In genomic region chr11:65477271-65478029, GRCh38 we compare ENCODE assay signal across 8 cellular contexts. TPM values are rescaled to one million over a fixed set of nuclear protein-coding genes. Genes with fewer than 3 reads are reported as not detected.
DNase-seq lines count a peak whose midpoint lies in the region; ATAC-seq and TF ChIP-seq lines count a peak whose summit lies in the region.

No MANE protein-coding gene starts in this region.

- peak; percentile 85 for DNase-seq in AG09319 (ENCODE audit: extremely low read depth, low read depth)
- peak; percentile 90 to 95 for DNase-seq in NCI-H446 (lab: John Stamatoyannopoulos, UW)
- peak; percentile 90 for DNase-seq in activated CD4-positive, CD25-positive, alpha-beta regulatory T cell treated with anti-CD3 and anti-CD28 coated beads, Interleukin-2, amount 50 U/mL, for 72 hours
- DNase-seq in cerebellar cortex (ENCODE audit: low spot score) = peak; percentile 96
- no peak for DNase-seq in kidney epithelial cell (ENCODE audit: low read depth)
- DNase-seq in stimulated activated CD4-positive, alpha-beta T cell treated with anti-CD3 and anti-CD28 coated beads, Interleukin-1b, Interleukin-23, amount 100 ng/mL, for 1 hour (ENCODE audit: low read depth in 2 of 2) = peak; percentile 73 to 87

- peak overlapping the region; percentile 93 for H3K4me3 ChIP-seq in kidney epithelial cell (ENCODE audit: low read depth, low read length)

- H3K27me3 ChIP-seq in kidney epithelial cell (ENCODE audit: control insufficient read depth, insufficient read depth, low read length) = no peaks in the 10 kb centered on the region

- H3K36me3 ChIP-seq in kidney epithelial cell (ENCODE audit: control insufficient read depth, insufficient read depth, low read length) = no peaks in the 10 kb centered on the region

- peak; percentile 83 for ATAC-seq in GM19025 (IDR thresholded peaks at IDR 0.05; ENCODE audit: low read depth, unreplicated experiment)
- ATAC-seq in HG03342 (IDR thresholded peaks at IDR 0.05; ENCODE audit: unreplicated experiment) = peak; percentile 73

- TF ChIP-seq CTCF in AG09319 (IDR thresholded peaks at IDR 0.05; ENCODE audit: low read depth, low read length) = no peak
- TF ChIP-seq CTCF in kidney epithelial cell (IDR thresholded peaks at IDR 0.05; ENCODE audit: insufficient read depth, low read length, poor library complexity, severe bottlenecking) = no peak

RNA-seq across cellular contexts. Expression of gene MALAT1, which starts 21.4 kb away (rescaled TPM):
- 1,605 and 1,895 TPM in 2 replicates for total RNA-seq in kidney epithelial cell

RNA-seq across cellular contexts. Expression of gene SCYL1, which starts 47.4 kb away (rescaled TPM):
- total RNA-seq in kidney epithelial cell = 116 and 121 TPM in 2 replicates

RNA-seq across cellular contexts. Expression of gene NEAT1, which starts 54.9 kb away (rescaled TPM):
- total RNA-seq in kidney epithelial cell = 28.7 and 39.8 TPM in 2 replicates
